Comparison of ENCODE assay signal across 8 cellular contexts in genomic region chr19:42250666-42251531, GRCh38. TPM values are rescaled to one million over a fixed set of nuclear protein-coding genes. Genes with fewer than 3 reads are reported as not detected.
DNase-seq lines count a peak whose midpoint lies in the region; ATAC-seq and TF ChIP-seq lines count a peak whose summit lies in the region.

No MANE protein-coding gene starts in this region.

- no peak overlapping the region for H3K9ac ChIP-seq in PC-3 (ENCODE audit: low read length)

- no peak overlapping the region for H3K4me2 ChIP-seq in PC-3 (ENCODE audit: low read length)

- no peaks in the 10 kb centered on the region for H3K27me3 ChIP-seq in right atrium auricular region
- H3K27me3 ChIP-seq in spleen (replicated peaks in 1 of 7), result peaks cover 0 to 5% (median 0%) of the 10 kb centered on the region in 7 donors
- H3K27me3 ChIP-seq in PC-3 (ENCODE audit: low read length), result no peaks in the 10 kb centered on the region

- no peaks in the 10 kb centered on the region for H3K9me2 ChIP-seq in PC-3 (replicated peaks; ENCODE audit: low read length)

- intact Hi-C loops in spleen (cut with DNase I; ENCODE audit: low total_unique reads) (no loop called here), PC-3 (cut with micrococcal nuclease) (no loop called here)

- H3K27ac Mint-ChIP-seq in activated naive CD8-positive, alpha-beta T cell treated with anti-CD3 and anti-CD28 coated beads for 36 hours, result peak overlapping the region; percentile 95

- H3K79me2 ChIP-seq in PC-3 (ENCODE audit: low read length), result peaks cover 38% of the 10 kb centered on the region

- no peaks in the 10 kb centered on the region for H3K9me3 ChIP-seq in right atrium auricular region
- H3K9me3 ChIP-seq in spleen, result no peaks in the 10 kb centered on the region
- H3K9me3 ChIP-seq in PC-3 (ENCODE audit: low read length), result no peaks in the 10 kb centered on the region

- no peak overlapping the region for H2AFZ ChIP-seq in PC-3 (ENCODE audit: low read length)

- peak overlapping the region; percentile 95 for H3K4me3 Mint-ChIP-seq in activated naive CD8-positive, alpha-beta T cell treated with anti-CD3 and anti-CD28 coated beads for 36 hours

- H3K4me1 Mint-ChIP-seq in activated naive CD8-positive, alpha-beta T cell treated with anti-CD3 and anti-CD28 coated beads for 36 hours, result peaks cover 42% of the 10 kb centered on the region

- peaks cover 17% of the 10 kb centered on the region for H3K36me3 ChIP-seq in right atrium auricular region
- peaks cover 0 to 28% (median 17%) of the 10 kb centered on the region in 6 donors for H3K36me3 ChIP-seq in spleen
- no peaks in the 10 kb centered on the region for H3K36me3 ChIP-seq in PC-3 (ENCODE audit: low read depth, low read length)

- CTCF ChIA-PET in PC-3 (lab: Charles Lee), result no interaction called here

- BruUV-seq in PC-3 (replicated peaks; lab: Mats Ljungman, UMichigan), result no TSS peak

- no peaks in the 10 kb centered on the region for H3K9me3 Mint-ChIP-seq in activated naive CD8-positive, alpha-beta T cell treated with anti-CD3 and anti-CD28 coated beads for 36 hours

- TF ChIP-seq CTCF in right atrium auricular region (IDR thresholded peaks at IDR 0.05) (no peak), spleen (IDR thresholded peaks at IDR 0.05 in 8 of 11, conservative IDR thresholded peaks at IDR 0.05 in 3 of 11) (no peak), PC-3 (conservative IDR thresholded peaks at IDR 0.05; ENCODE audit: low read depth, low read length) (no peak)

- 9 to 19% (median 14%) methylated on average over 17 to 19 of the region's 19 CpGs for WGBS in spleen, 5 donors

- H3K36me3 Mint-ChIP-seq in activated naive CD8-positive, alpha-beta T cell treated with anti-CD3 and anti-CD28 coated beads for 36 hours, result peaks cover 21% of the 10 kb centered on the region

- H3K27me3 Mint-ChIP-seq in activated naive CD8-positive, alpha-beta T cell treated with anti-CD3 and anti-CD28 coated beads for 36 hours, result no peaks in the 10 kb centered on the region

- no peaks in the 10 kb centered on the region for H4K20me1 ChIP-seq in PC-3 (ENCODE audit: low read length)

- H3K27ac ChIP-seq in right atrium auricular region (peak overlapping the region; percentile 99), spleen (peak overlapping the region; percentile 59 to 99 (median 82)), PC-3 (ENCODE audit: low read length) (no peak overlapping the region)

- TF ChIP-seq POLR2A in spleen (IDR thresholded peaks at IDR 0.05), result no peak

- POLR2A ChIA-PET in PC-3 (lab: Charles Lee; ENCODE audit: unreplicated experiment), result interaction anchor here (0.5 kb wide), 1 partner anchor 385 kb away, joined by 5 read pairs; no protein-coding TSS in a partner anchor

- DNase-seq in ELR (ENCODE audit: low read depth), result peak; percentile 49
- DNase-seq in activated naive CD8-positive, alpha-beta T cell treated with anti-CD3 and anti-CD28 coated beads for 36 hours, result peak; percentile 51
- peak; percentile 76 for DNase-seq in right atrium auricular region (ENCODE audit: low spot score)
- peak; percentile 82 for DNase-seq in spleen
- no peak for DNase-seq in NCI-H2107 (lab: John Stamatoyannopoulos, UW)
- DNase-seq in NCI-H2227 treated with DMSO at 0.1 percent for 48 hours (lab: John Stamatoyannopoulos, UW), result no peak
- DNase-seq in PC-3, result no peak
- DNase-seq in NCI-H2171 (lab: John Stamatoyannopoulos, UW), result no peak

- ATAC-seq in PC-3, result no peak

- H3K4me3 ChIP-seq in right atrium auricular region (peak overlapping the region; percentile 2 to 97), spleen (peak overlapping the region in 1 of 8 donors; percentile 86), PC-3 (ENCODE audit: low read length) (no peak overlapping the region)

- no peaks in the 10 kb centered on the region for H3F3A ChIP-seq in PC-3 (ENCODE audit: low read length, unreplicated experiment)

- H3K4me1 ChIP-seq in right atrium auricular region, result peaks cover 0 to 73% of the 10 kb centered on the region in 2 donors
- peaks cover 26 to 79% (median 64%) of the 10 kb centered on the region in 6 donors for H3K4me1 ChIP-seq in spleen
- H3K4me1 ChIP-seq in PC-3 (ENCODE audit: insufficient read depth, low read length), result peaks cover 10% of the 10 kb centered on the region

RNA-seq across cellular contexts. Expression of gene ERF, which starts 4.0 kb away (rescaled TPM):
- 10 to 100 TPM; 62.9 to 66.0 TPM for total RNA-seq in activated naive CD8-positive, alpha-beta T cell treated with anti-CD3 and anti-CD28 coated beads for 36 hours
- total RNA-seq in right atrium auricular region (10 to 100 TPM; 26.8 to 34.9 TPM), spleen (10 to 100 TPM; 36.8 to 73.1 (median 56.4) TPM), PC-3 (2014; rRNA removed) (17.0 and 40.2 TPM in 2 replicates)
- 10 to 100 TPM; 13.5 to 49.7 (median 17.7) TPM for polyA plus RNA-seq in spleen

RNA-seq across cellular contexts. Expression of gene GSK3A, which starts 8.5 kb away (rescaled TPM):
- 10 to 100 TPM; 38.2 to 39.0 TPM for total RNA-seq in activated naive CD8-positive, alpha-beta T cell treated with anti-CD3 and anti-CD28 coated beads for 36 hours
- 10 to 100 TPM; 18.1 to 27.9 TPM for total RNA-seq in right atrium auricular region
- 10 to 100 TPM; 20.8 to 33.1 (median 31.1) TPM for total RNA-seq in spleen
- polyA plus RNA-seq in spleen, result 10 to 100 TPM; 22.7 to 39.3 (median 26.4) TPM
- total RNA-seq in PC-3 (2014; rRNA removed), result 25.0 and 29.0 TPM in 2 replicates

RNA-seq across cellular contexts. Expression of gene CIC, which starts 18.2 kb away (rescaled TPM):
- 10 to 100 TPM; 43.8 to 50.4 TPM for total RNA-seq in activated naive CD8-positive, alpha-beta T cell treated with anti-CD3 and anti-CD28 coated beads for 36 hours
- total RNA-seq in right atrium auricular region (10 to 100 TPM; 27.4 to 53.5 TPM), spleen (100 to 1,000 TPM in 1 of 7 donors, 10 to 100 TPM in 6; 63.8 to 100 (median 76.7) TPM), PC-3 (2014; rRNA removed) (9.8 and 21.4 TPM in 2 replicates)
- polyA plus RNA-seq in spleen, result 10 to 100 TPM; 12.5 to 43.6 (median 16.8) TPM

RNA-seq across cellular contexts. Expression of gene ZNF526, which starts 30.8 kb away (rescaled TPM):
- 10 to 100 TPM; 12.1 to 14.5 TPM for total RNA-seq in activated naive CD8-positive, alpha-beta T cell treated with anti-CD3 and anti-CD28 coated beads for 36 hours
- total RNA-seq in right atrium auricular region (1 to 10 TPM; 2.6 to 5.4 TPM), spleen (10 to 100 TPM in 4 of 7 donors, 1 to 10 TPM in 3; 6.5 to 15.0 (median 10.2) TPM), PC-3 (2014; rRNA removed) (5.1 and 6.1 TPM in 2 replicates)
- polyA plus RNA-seq in spleen, result 1 to 10 TPM; 1.9 to 6.1 (median 2.8) TPM

RNA-seq across cellular contexts. Expression of gene DEDD2, which starts 33.4 kb away (rescaled TPM):
- 10 to 100 TPM; 16.2 to 17.6 TPM for total RNA-seq in activated naive CD8-positive, alpha-beta T cell treated with anti-CD3 and anti-CD28 coated beads for 36 hours
- total RNA-seq in right atrium auricular region, result 10 to 100 TPM; 19.2 to 24.8 TPM
- total RNA-seq in spleen, result 10 to 100 TPM; 43.3 to 73.9 (median 48.5) TPM
- polyA plus RNA-seq in spleen, result 10 to 100 TPM; 24.7 to 52.1 (median 29.4) TPM
- total RNA-seq in PC-3 (2014; rRNA removed), result 34.4 and 38.2 TPM in 2 replicates

Comparison
In these comparisons a context has a peak if more than half of its experiments do, and no peak if none do; other contexts are left out.
1. DNase-seq: peak in ELR (single experiment), activated naive CD8-positive, alpha-beta T cell treated with anti-CD3 and anti-CD28 coated beads for 36 hours (single experiment), right atrium auricular region (single experiment) and spleen (single experiment); none in NCI-H2107 (single experiment), NCI-H2227 treated with DMSO at 0.1 percent for 48 hours (single experiment), PC-3 (single experiment) and NCI-H2171 (single experiment).